In the genomic region with DNA sequence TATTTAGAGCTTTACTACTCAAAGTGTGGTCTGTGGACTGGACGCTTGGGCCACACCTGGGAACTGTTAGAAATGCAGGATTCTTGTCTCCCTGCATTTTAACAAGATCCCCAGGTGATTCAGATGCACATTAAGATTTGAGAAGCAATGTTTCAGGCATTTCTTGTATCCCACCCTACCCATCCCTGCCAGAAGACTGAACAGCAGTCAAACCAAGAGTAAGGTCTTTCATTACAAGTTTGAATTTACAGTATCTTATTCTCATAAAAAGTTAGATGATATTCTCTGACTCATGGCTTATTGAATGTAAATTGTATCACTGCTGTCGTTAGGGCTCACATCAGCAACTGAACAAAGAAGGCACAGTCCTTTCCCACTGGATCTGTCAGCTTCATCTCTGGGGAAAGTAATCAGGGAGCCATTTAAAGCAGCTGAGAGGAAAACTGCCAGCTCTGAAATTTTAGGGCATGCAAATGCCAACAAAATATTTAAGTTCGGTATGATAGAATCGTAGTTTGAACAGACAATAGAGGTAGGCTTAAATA, we compare ENCODE assay signal across 14 cellular contexts.
DNase-seq lines count a peak whose midpoint lies in the region; ATAC-seq and TF ChIP-seq lines count a peak whose summit lies in the region.
"Had no signal": no experiment of that assay in that cellular context is flagged by ENCODE, and none has a peak within 500 bp of the region (broad histone marks: within the 10 kb centered on the region; RNA-seq: fewer than 3 reads in every experiment).

No MANE protein-coding gene starts in this region.

- intact Hi-C loops in ascending aorta (cut with DNase I), result loop anchor here (5.0 kb wide), 3 partner anchors 37 to 908 kb away; a partner anchor contains a TSS

- H3K9me3 ChIP-seq in GM23248 (ENCODE audit: low read depth) (no peaks in the 10 kb centered on the region), ascending aorta (peaks cover 0 to 6% of the 10 kb centered on the region in 2 donors), Karpas-422 (ENCODE audit: low read length) (no peaks in the 10 kb centered on the region)

- in situ Hi-C loops in GM23248 (cut with MboI), result no loop called here

- peaks cover 52% of the 10 kb centered on the region for H3F3A ChIP-seq in GM23248 (ENCODE audit: insufficient read depth)

- H3K9me2 ChIP-seq in GM23248 (ENCODE audit: insufficient read depth), result no peaks in the 10 kb centered on the region
- no peaks in the 10 kb centered on the region for H3K9me2 ChIP-seq in Karpas-422 (replicated peaks; ENCODE audit: insufficient read depth, low read length)

- TF ChIP-seq CTCF in ascending aorta (IDR thresholded peaks at IDR 0.05), result no peak

- H3K27me3 ChIP-seq in GM23248 (replicated peaks; ENCODE audit: insufficient read depth) (no peaks in the 10 kb centered on the region), ascending aorta (no peaks in the 10 kb centered on the region), rectal smooth muscle tissue (ENCODE audit: control insufficient read depth, insufficient read depth, low read length) (no peaks in the 10 kb centered on the region), Karpas-422 (ENCODE audit: low read length) (no peaks in the 10 kb centered on the region)

- H3K36me3 ChIP-seq in GM23248 (ENCODE audit: low read depth), result no peaks in the 10 kb centered on the region
- H3K36me3 ChIP-seq in ascending aorta, result no peaks in the 10 kb centered on the region
- no peaks in the 10 kb centered on the region for H3K36me3 ChIP-seq in rectal smooth muscle tissue (ENCODE audit: control insufficient read depth, insufficient read depth, low read length)
- no peaks in the 10 kb centered on the region for H3K36me3 ChIP-seq in Karpas-422 (ENCODE audit: insufficient read depth, low read length)

- H2AFZ ChIP-seq in GM23248 (peak overlapping the region; percentile 42; the same call in 1 of the 2 replicates), Karpas-422 (ENCODE audit: low read length) (no peak overlapping the region)

- H3K79me2 ChIP-seq in GM23248 (ENCODE audit: insufficient read depth), result no peaks in the 10 kb centered on the region
- no peaks in the 10 kb centered on the region for H3K79me2 ChIP-seq in Karpas-422 (ENCODE audit: low read length)

- H3K4me1 ChIP-seq in GM23248 (ENCODE audit: insufficient read depth) (peaks cover 57% of the 10 kb centered on the region), ascending aorta (peaks cover 5 to 35% of the 10 kb centered on the region in 2 donors), rectal smooth muscle tissue (ENCODE audit: control insufficient read depth, insufficient read depth, low read length) (peaks cover 37% of the 10 kb centered on the region), Karpas-422 (ENCODE audit: low read length) (no peaks in the 10 kb centered on the region)

- no peak for ATAC-seq in HG03095 (IDR thresholded peaks at IDR 0.05; ENCODE audit: unreplicated experiment)
- ATAC-seq: GM12878 had no signal

- peak overlapping the region; percentile 70 for H3K4me2 ChIP-seq in GM23248 (ENCODE audit: unreplicated experiment)
- no peak overlapping the region for H3K4me2 ChIP-seq in Karpas-422 (ENCODE audit: low read depth, low read length, poor library complexity, severe bottlenecking)

- H3K9ac ChIP-seq in GM23248, result no peak overlapping the region
- no peak overlapping the region for H3K9ac ChIP-seq in rectal smooth muscle tissue (ENCODE audit: low read length)
- H3K9ac ChIP-seq in Karpas-422 (ENCODE audit: low read length), result no peak overlapping the region

- H3K27ac ChIP-seq in GM23248 (0 out of 2 replicates have a peak overlapping the region, but pooled peaks have one; percentile 5), ascending aorta (peak overlapping the region; percentile 5 to 83), rectal smooth muscle tissue (ENCODE audit: low read depth, low read length) (peak overlapping the region; percentile 51), Karpas-422 (ENCODE audit: low read length) (no peak overlapping the region)
- H3K27ac ChIP-seq: SK-N-MC had no signal

- H4K20me1 ChIP-seq in GM23248 (ENCODE audit: insufficient read depth) (no peaks in the 10 kb centered on the region), Karpas-422 (ENCODE audit: insufficient read depth, low read depth, low read length) (no peaks in the 10 kb centered on the region)

- WGBS in GM23248 (ENCODE audit: low coverage in 1 of 2, low lambda C conversion rate in 2 of 2, missing lambda C conversion rate in 2 of 2), 2 experiments, result 66 to 72% methylated on average over 4 of the region's 4 CpGs

- H3K4me3 ChIP-seq in GM23248 (no peak overlapping the region), ascending aorta (no peak overlapping the region), rectal smooth muscle tissue (ENCODE audit: low read length) (no peak overlapping the region), Karpas-422 (ENCODE audit: low read length) (no peak overlapping the region)
- H3K4me3 ChIP-seq: GM12878, SK-N-MC had no signal

- DNase-seq in GM23248 (peak; percentile 18), ascending aorta (ENCODE audit: low spot score in 2 of 2) (no peak), globus pallidus (ENCODE audit: low spot score) (peak; percentile 74), cerebellum (ENCODE audit: low spot score) (no peak), Karpas-422 (no peak), NCI-H345 (lab: John Stamatoyannopoulos, UW) (no peak)
- DNase-seq: activated naive CD4-positive, alpha-beta T cell treated with Interleukin-2 at 50 U/mL for 16 hours; activated T-cell treated with anti-CD3 and anti-CD28 coated beads for 4 hours; left cardiac atrium; posterior cingulate gyrus had no signal

Comparison
In these comparisons a context has a peak if more than half of its experiments do, and no peak if none do; other contexts are left out.
1. DNase-seq: peak in GM23248 (single experiment) and globus pallidus (single experiment); none in ascending aorta (0 of 2), cerebellum (single experiment), Karpas-422 (single experiment) and NCI-H345 (single experiment).